8 cellular contexts compared by ENCODE assay signal in genomic region chr17:20009052-20009301, GRCh38. TPM values are rescaled to one million over a fixed set of nuclear protein-coding genes. Genes with fewer than 3 reads are reported as not detected.
DNase-seq lines count a peak whose midpoint lies in the region; ATAC-seq and TF ChIP-seq lines count a peak whose summit lies in the region.

No MANE protein-coding gene starts in this region.

- no peaks in the 10 kb centered on the region for H3K36me3 Mint-ChIP-seq in endothelial cell (ENCODE audit: low read depth, unreplicated experiment)

- H3K27me3 Mint-ChIP-seq in endothelial cell (ENCODE audit: unreplicated experiment) = no peaks in the 10 kb centered on the region

- H3K4me1 Mint-ChIP-seq in endothelial cell (ENCODE audit: unreplicated experiment) = no peaks in the 10 kb centered on the region

- H3K4me3 ChIP-seq in OCI-LY3 (ENCODE audit: low read length) (peak overlapping the region; percentile 83), neuron (ENCODE audit: low read length) (peak overlapping the region; percentile 81), body of pancreas (peak overlapping the region in 1 of 2 donors; percentile 64)

- 0 to 1% methylated on average over 1 to 18 of the region's 18 CpGs for WGBS in body of pancreas, 2 donors

- H3K36me3 ChIP-seq in OCI-LY3 (replicated peaks; ENCODE audit: low read depth, low read length) (no peaks in the 10 kb centered on the region), neuron (ENCODE audit: insufficient read depth, low read length) (no peaks in the 10 kb centered on the region), body of pancreas (replicated peaks in 1 of 2; ENCODE audit: insufficient read depth in 1 of 2, low read depth in 2 of 2) (no peaks in the 10 kb centered on the region)

- TF ChIP-seq POLR2A in GM18505 (IDR thresholded peaks at IDR 0.05; ENCODE audit: borderline replicate concordance, extremely low read depth, insufficient read depth, insufficient read length) (no peak), body of pancreas (IDR thresholded peaks at IDR 0.05) (no peak)

- peak overlapping the region; percentile 46; the same call in 1 of the 2 replicates for H3K9ac ChIP-seq in OCI-LY3 (ENCODE audit: low read length)

- intact Hi-C loops in body of pancreas (cut with DNase I) = no loop called here

- no peaks in the 10 kb centered on the region for H3K79me2 ChIP-seq in OCI-LY3 (ENCODE audit: low read length)

- DNase-seq in endothelial cell (ENCODE audit: low spot score) (no peak), body of pancreas (no peak), NCI-H748 (lab: John Stamatoyannopoulos, UW; ENCODE audit: unreplicated experiment) (no peak), SIG-M5 treated with dmso at 0.1 percent for 504 hours (lab: John Stamatoyannopoulos, UW; ENCODE audit: unreplicated experiment) (no peak), GM10266 (ENCODE audit: extremely low spot score) (no peak)

- H2AFZ ChIP-seq in OCI-LY3 (ENCODE audit: low read depth, low read length) (peak overlapping the region; percentile 83), neuron (ENCODE audit: low read depth, low read length) (peak overlapping the region; percentile 100)

- no peak for TF ChIP-seq CTCF in OCI-LY3 (IDR thresholded peaks at IDR 0.05; ENCODE audit: low read depth, low read length)
- TF ChIP-seq CTCF in endothelial cell (IDR thresholded peaks at IDR 0.05; ENCODE audit: unreplicated experiment) = peak; percentile 98
- TF ChIP-seq CTCF in body of pancreas (IDR thresholded peaks at IDR 0.05) = peak in 2 of 7 experiments; percentile 74 to 75
- TF ChIP-seq CTCF in GM10266 (IDR thresholded peaks at IDR 0.05; ENCODE audit: control insufficient read depth, insufficient read depth, low read depth, missing control alignments) = no peak

- ATAC-seq in GM18505 (IDR thresholded peaks at IDR 0.05; ENCODE audit: unreplicated experiment) (peak; percentile 27), body of pancreas (no peak)

- H3K27ac Mint-ChIP-seq in endothelial cell (ENCODE audit: unreplicated experiment) = no peak overlapping the region

- no peak overlapping the region for H3K27ac ChIP-seq in OCI-LY3 (ENCODE audit: low read length)
- H3K27ac ChIP-seq in body of pancreas = no peak overlapping the region

- H3K4me1 ChIP-seq in OCI-LY3 (ENCODE audit: low read length) (peaks cover 6% of the 10 kb centered on the region; the same call in 1 of the 2 replicates), neuron (ENCODE audit: insufficient read depth, low read length) (peaks cover 9% of the 10 kb centered on the region), body of pancreas (peaks cover 20% of the 10 kb centered on the region)

- no peaks in the 10 kb centered on the region for H3K9me3 ChIP-seq in OCI-LY3 (ENCODE audit: insufficient read depth, low read length)
- no peaks in the 10 kb centered on the region for H3K9me3 ChIP-seq in neuron (ENCODE audit: low read length)
- H3K9me3 ChIP-seq in body of pancreas = no peaks in the 10 kb centered on the region

- H3K4me3 Mint-ChIP-seq in endothelial cell (ENCODE audit: unreplicated experiment) = peak overlapping the region; percentile 93

- H3K9me3 Mint-ChIP-seq in endothelial cell (ENCODE audit: unreplicated experiment) = no peaks in the 10 kb centered on the region

- H3K27me3 ChIP-seq in OCI-LY3 (ENCODE audit: low read depth, low read length) (no peaks in the 10 kb centered on the region), neuron (ENCODE audit: insufficient read depth, low read length) (peaks cover 30% of the 10 kb centered on the region), body of pancreas (no peaks in the 10 kb centered on the region)

- H3K4me2 ChIP-seq in OCI-LY3 (ENCODE audit: low read length) = peak overlapping the region; percentile 74

- H4K20me1 ChIP-seq in OCI-LY3 (ENCODE audit: insufficient read depth, low read length) = no peaks in the 10 kb centered on the region

RNA-seq across cellular contexts. Expression of gene SPECC1, which starts 0.2 kb away (rescaled TPM):
- total RNA-seq in endothelial cell (ENCODE audit: unreplicated experiment) (65.7 TPM), body of pancreas (10 to 100 TPM; 15.8 to 17.4 TPM)

RNA-seq across cellular contexts. Expression of gene AKAP10, which starts 31.3 kb away (rescaled TPM):
- total RNA-seq in endothelial cell (ENCODE audit: unreplicated experiment) (26.9 TPM), body of pancreas (10 to 100 TPM; 11.9 to 13.2 TPM)
